ENCODE assay signal across 9 cellular contexts in genomic region chr17:74569392-74570003, GRCh38. TPM values are rescaled to one million over a fixed set of nuclear protein-coding genes. Genes with fewer than 3 reads are reported as not detected.
DNase-seq lines count a peak whose midpoint lies in the region; ATAC-seq, FAIRE-seq and TF ChIP-seq lines count a peak whose summit lies in the region.
"Had no signal": no experiment of that assay in that cellular context is flagged by ENCODE, and none has a peak within 500 bp of the region (broad histone marks: within the 10 kb centered on the region; RNA-seq: fewer than 3 reads in every experiment).

No MANE protein-coding gene starts in this region.

- peaks cover 9% of the 10 kb centered on the region for H3K4me1 ChIP-seq in vagina

- DNase-seq in CD14-positive monocyte (ENCODE audit: low spot score) = peak; percentile 98
- peak; percentile 89 for DNase-seq in HTR-8/SVneo (ENCODE audit: insufficient read length, low spot score)
- peak; percentile 98 for DNase-seq in kidney epithelial cell (ENCODE audit: low read depth)
- no peak for DNase-seq in vagina (ENCODE audit: extremely low spot score in 2 of 2)
- DNase-seq in H7 = no peak
- DNase-seq in NK-92 treated with Interleukin-12 subunit alpha and Interleukin-12 subunit beta, amount 100 ng/mL, for 24 hours (lab: John Stamatoyannopoulos, UW) = no peak

- peak; percentile 85 for ATAC-seq in activated T-helper 17 cell treated with anti-CD3 and anti-CD28 coated beads, Interleukin-2, amount 50 U/mL, for 72 hours (replicated peaks)
- no peak for ATAC-seq in GM18517 (IDR thresholded peaks at IDR 0.05; ENCODE audit: unreplicated experiment)

- FAIRE-seq in HTR-8/SVneo (lab: Jason Lieb, UNC) = no peak

- H3K4me1 Mint-ChIP-seq in CD14-positive monocyte = peaks cover 67% of the 10 kb centered on the region
- peaks cover 10% of the 10 kb centered on the region for H3K4me1 Mint-ChIP-seq in activated T-helper 17 cell treated with anti-CD3 and anti-CD28 coated beads, Interleukin-2, amount 50 U/mL, for 72 hours

- H3K27me3 ChIP-seq in kidney epithelial cell (ENCODE audit: control insufficient read depth, insufficient read depth, low read length) (no peaks in the 10 kb centered on the region), vagina (no peaks in the 10 kb centered on the region), H7 (ENCODE audit: control insufficient read depth, insufficient read depth, low read length) (no peaks in the 10 kb centered on the region)

- H3K4me3 ChIP-seq in kidney epithelial cell (ENCODE audit: low read depth, low read length) = no peak overlapping the region
- H3K4me3 ChIP-seq in vagina = no peak overlapping the region
- H3K4me3 ChIP-seq in H7 (ENCODE audit: insufficient read depth, low read depth, low read length) = no peak overlapping the region

- TF ChIP-seq POLR2A in vagina (IDR thresholded peaks at IDR 0.05) = no peak

- peak overlapping the region; percentile 79 to 95 (median 92) for H3K27ac Mint-ChIP-seq in CD14-positive monocyte
- no peak overlapping the region for H3K27ac Mint-ChIP-seq in activated T-helper 17 cell treated with anti-CD3 and anti-CD28 coated beads, Interleukin-2, amount 50 U/mL, for 72 hours

- peaks cover 1 to 7% of the 10 kb centered on the region in 2 donors for H3K36me3 Mint-ChIP-seq in CD14-positive monocyte
- no peaks in the 10 kb centered on the region for H3K36me3 Mint-ChIP-seq in activated T-helper 17 cell treated with anti-CD3 and anti-CD28 coated beads, Interleukin-2, amount 50 U/mL, for 72 hours (ENCODE audit: low read depth)

- intact Hi-C loops in CD14-positive monocyte (cut with micrococcal nuclease) (loop anchor here (1.0 to 10.0 kb wide), 5 partner anchors 30 to 165 kb away; partner anchors contain the start of gene RAB37 (in 1 of the 2)), vagina (cut with DNase I) (no loop called here)

- no peaks in the 10 kb centered on the region for H3K36me3 ChIP-seq in kidney epithelial cell (ENCODE audit: control insufficient read depth, insufficient read depth, low read length)
- H3K36me3 ChIP-seq in vagina = no peaks in the 10 kb centered on the region
- no peaks in the 10 kb centered on the region for H3K36me3 ChIP-seq in H7 (replicated peaks; ENCODE audit: control insufficient read depth, insufficient read depth, low read length)

- H3K4me3 Mint-ChIP-seq in CD14-positive monocyte = peak overlapping the region in 1 of 2 donors; percentile 68
- H3K4me3 Mint-ChIP-seq in activated T-helper 17 cell treated with anti-CD3 and anti-CD28 coated beads, Interleukin-2, amount 50 U/mL, for 72 hours = no peak overlapping the region

- H3K27me3 Mint-ChIP-seq in CD14-positive monocyte (ENCODE audit: low read depth in 3 of 3) = peaks cover 4 to 9% (median 5%) of the 10 kb centered on the region in 3 donors
- H3K27me3 Mint-ChIP-seq in activated T-helper 17 cell treated with anti-CD3 and anti-CD28 coated beads, Interleukin-2, amount 50 U/mL, for 72 hours = peaks cover 26% of the 10 kb centered on the region

- H3K27ac ChIP-seq in vagina = peak overlapping the region; percentile 52

- peaks cover 0 to 15% (median 3%) of the 10 kb centered on the region in 7 donors for H3K9me3 Mint-ChIP-seq in CD14-positive monocyte
- no peaks in the 10 kb centered on the region for H3K9me3 Mint-ChIP-seq in activated T-helper 17 cell treated with anti-CD3 and anti-CD28 coated beads, Interleukin-2, amount 50 U/mL, for 72 hours

- H3K9me3 ChIP-seq in vagina = no peaks in the 10 kb centered on the region

- TF ChIP-seq CTCF in CD14-positive monocyte (IDR thresholded peaks at IDR 0.05) (no peak), kidney epithelial cell (IDR thresholded peaks at IDR 0.05; ENCODE audit: insufficient read depth, low read length, poor library complexity, severe bottlenecking) (no peak), vagina (IDR thresholded peaks at IDR 0.05) (no peak)

RNA-seq across cellular contexts. Expression of gene CD300H, which starts 2.2 kb away (rescaled TPM):
- polyA plus RNA-seq in CD14-positive monocyte = 100 to 1,000 TPM in 1 of 2 donors, 10 to 100 TPM in 1; 84.7 to 148 TPM
- not detected for total RNA-seq in activated T-helper 17 cell treated with anti-CD3 and anti-CD28 coated beads, Interleukin-2, amount 50 U/mL, for 72 hours
- total RNA-seq in kidney epithelial cell (not detected in 2 replicates), vagina (not detected)
- total RNA-seq in H7 (2014; rRNA removed; shearing (Covaris generic)) = not detected in 2 replicates
- total RNA-seq: glomerular endothelial cell had no signal

RNA-seq across cellular contexts. Expression of gene CD300LD, which starts 22.6 kb away (rescaled TPM):
- polyA plus RNA-seq in CD14-positive monocyte = under 1 TPM; 0.41 to 0.50 TPM
- total RNA-seq in activated T-helper 17 cell treated with anti-CD3 and anti-CD28 coated beads, Interleukin-2, amount 50 U/mL, for 72 hours = not detected
- total RNA-seq in kidney epithelial cell = not detected in 2 replicates
- not detected for total RNA-seq in vagina
- not detected in 2 replicates for total RNA-seq in H7 (2014; rRNA removed; shearing (Covaris generic))
- total RNA-seq: glomerular endothelial cell had no signal

RNA-seq across cellular contexts. Expression of gene CD300C, which starts 23.6 kb away (rescaled TPM):
- 100 to 1,000 TPM in 1 of 2 donors, 10 to 100 TPM in 1; 93.1 to 141 TPM for polyA plus RNA-seq in CD14-positive monocyte
- total RNA-seq in activated T-helper 17 cell treated with anti-CD3 and anti-CD28 coated beads, Interleukin-2, amount 50 U/mL, for 72 hours = under 1 TPM in 1 of 2 donors, not detected in 1; 0.28 TPM
- total RNA-seq in kidney epithelial cell = 0.21 TPM in 1 of 2 replicates, not detected in the other
- total RNA-seq in vagina = not detected
- total RNA-seq in H7 (2014; rRNA removed; shearing (Covaris generic)) = not detected in 2 replicates
- total RNA-seq: glomerular endothelial cell had no signal

RNA-seq across cellular contexts. Expression of gene CD300LB, which starts 38.2 kb away (rescaled TPM):
- polyA plus RNA-seq in CD14-positive monocyte = 100 to 1,000 TPM in 1 of 2 donors, 10 to 100 TPM in 1; 88.0 to 102 TPM
- total RNA-seq in activated T-helper 17 cell treated with anti-CD3 and anti-CD28 coated beads, Interleukin-2, amount 50 U/mL, for 72 hours = not detected
- total RNA-seq in kidney epithelial cell = 0.07 TPM in 1 of 2 replicates, not detected in the other
- 0.25 TPM for total RNA-seq in vagina
- not detected in 2 replicates for total RNA-seq in H7 (2014; rRNA removed; shearing (Covaris generic))
- total RNA-seq: glomerular endothelial cell had no signal

RNA-seq across cellular contexts. Expression of gene CD300E, which starts 54.0 kb away (rescaled TPM):
- 100 to 1,000 TPM in 1 of 2 donors, 10 to 100 TPM in 1; 65.0 to 122 TPM for polyA plus RNA-seq in CD14-positive monocyte
- total RNA-seq in activated T-helper 17 cell treated with anti-CD3 and anti-CD28 coated beads, Interleukin-2, amount 50 U/mL, for 72 hours = not detected
- total RNA-seq in kidney epithelial cell (not detected in 2 replicates), vagina (0.98 TPM)
- 0.03 TPM in 1 of 2 replicates, not detected in the other for total RNA-seq in H7 (2014; rRNA removed; shearing (Covaris generic))
- total RNA-seq: glomerular endothelial cell had no signal

Comparison
In these comparisons a context has a peak if more than half of its experiments do, and no peak if none do; other contexts are left out.
1. DNase-seq: peak in CD14-positive monocyte (single experiment), HTR-8/SVneo (single experiment) and kidney epithelial cell (single experiment); none in vagina (0 of 2), H7 (single experiment) and NK-92 treated with Interleukin-12 subunit alpha and Interleukin-12 subunit beta, amount 100 ng/mL, for 24 hours (single experiment).